In genomic region chr4:126850286-126850685, GRCh38 we compare ENCODE assay signal across 1 cellular context.
TF ChIP-seq lines count a peak whose summit lies in the region.

No MANE protein-coding gene starts in this region.

TF ChIP-seq in K562, 482 proteins besides CTCF, POLR2A, EP300 and RAD21 (continued from another document and continues in another):
- TF ChIP-seq MGA (IDR thresholded peaks at IDR 0.05) (peak; percentile 66), ZNF318 (IDR thresholded peaks at IDR 0.05; ENCODE audit: borderline replicate concordance in 1 of 2, low read depth in 1 of 2) (peak in 1 of 2 experiments; percentile 96; a peak in 2 of 4 replicates), POLR2AphosphoS5 (IDR thresholded peaks at IDR 0.05; ENCODE audit: control insufficient read depth, insufficient read depth, low read depth, low read length) (peak; percentile 69; the same call in 1 of the 2 replicates), RNF2 (IDR thresholded peaks at IDR 0.05) (peak; percentile 95), ZNF766 (CRISPR knock-in tag; conservative IDR thresholded peaks at IDR 0.05) (peak; percentile 85), ETV5 (CRISPR knock-in tag; IDR thresholded peaks at IDR 0.05; ENCODE audit: low read depth) (peak; percentile 91), ELF2 (CRISPR knock-in tag; IDR thresholded peaks at IDR 0.05) (peak; percentile 36; the same call in 1 of the 2 replicates), NFE2 (IDR thresholded peaks at IDR 0.05; ENCODE audit: low read depth) (peak; percentile 99), BRD9 (IDR thresholded peaks at IDR 0.05; ENCODE audit: low read depth, partially characterized antibody) (peak; percentile 88), L3MBTL2 (IDR thresholded peaks at IDR 0.05) (peak; percentile 76), ELF1 (tag; IDR thresholded peaks at IDR 0.05) (peak; percentile 84), POLR3G (IDR thresholded peaks at IDR 0.05; ENCODE audit: extremely low read depth, insufficient read length, insufficient replicate concordance) (no peak), ZNF197 (CRISPR knock-in tag; IDR thresholded peaks at IDR 0.05; ENCODE audit: low read depth) (no peak), MTA1 (IDR thresholded peaks at IDR 0.05; ENCODE audit: borderline replicate concordance) (peak; percentile 88), CCNT2 (IDR thresholded peaks at IDR 0.05; ENCODE audit: borderline replicate concordance, extremely low read depth, insufficient read length, low read depth, low read length) (peak; percentile 35), MTA2 (IDR thresholded peaks at IDR 0.05; ENCODE audit: low read depth) (peak; percentile 62), STAT5A (IDR thresholded peaks at IDR 0.05; ENCODE audit: borderline replicate concordance, low read length) (peak; percentile 73), TAL1 (IDR thresholded peaks at IDR 0.05) (peak; percentile 74), C11orf30 (IDR thresholded peaks at IDR 0.05; ENCODE audit: low read depth) (peak; percentile 92), MBD2 (IDR thresholded peaks at IDR 0.05; ENCODE audit: borderline replicate concordance, low read depth) (peak; percentile 79), MAFF (IDR thresholded peaks at IDR 0.05; ENCODE audit: low read length) (peak; percentile 85), EHMT2 (IDR thresholded peaks at IDR 0.05) (peak; percentile 93), JUND (IDR thresholded peaks at IDR 0.05; ENCODE audit: borderline replicate concordance, low read depth, low read length) (peak; percentile 100), JUND (tag; IDR thresholded peaks at IDR 0.05; ENCODE audit: borderline replicate concordance, low read depth, low read length) (peak; percentile 99), PML (IDR thresholded peaks at IDR 0.05; ENCODE audit: low read length) (peak; percentile 77), ZNF316 (IDR thresholded peaks at IDR 0.05) (peak; percentile 94), ZNF408 (CRISPR knock-in tag; IDR thresholded peaks at IDR 0.05; ENCODE audit: low read depth) (no peak)
- TF ChIP-seq, protein P1, sequence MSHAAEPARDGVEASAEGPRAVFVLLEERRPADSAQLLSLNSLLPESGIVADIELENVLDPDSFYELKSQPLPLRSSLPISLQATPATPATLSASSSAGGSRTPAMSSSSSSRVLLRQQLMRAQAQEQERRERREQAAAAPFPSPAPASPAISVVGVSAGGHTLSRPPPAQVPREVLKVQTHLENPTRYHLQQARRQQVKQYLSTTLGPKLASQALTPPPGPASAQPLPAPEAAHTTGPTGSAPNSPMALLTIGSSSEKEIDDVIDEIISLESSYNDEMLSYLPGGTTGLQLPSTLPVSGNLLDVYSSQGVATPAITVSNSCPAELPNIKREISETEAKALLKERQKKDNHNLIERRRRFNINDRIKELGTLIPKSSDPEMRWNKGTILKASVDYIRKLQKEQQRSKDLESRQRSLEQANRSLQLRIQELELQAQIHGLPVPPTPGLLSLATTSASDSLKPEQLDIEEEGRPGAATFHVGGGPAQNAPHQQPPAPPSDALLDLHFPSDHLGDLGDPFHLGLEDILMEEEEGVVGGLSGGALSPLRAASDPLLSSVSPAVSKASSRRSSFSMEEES (CRISPR knock-in tag; IDR thresholded peaks at IDR 0.05), result no peak
- TF ChIP-seq, protein P2, sequence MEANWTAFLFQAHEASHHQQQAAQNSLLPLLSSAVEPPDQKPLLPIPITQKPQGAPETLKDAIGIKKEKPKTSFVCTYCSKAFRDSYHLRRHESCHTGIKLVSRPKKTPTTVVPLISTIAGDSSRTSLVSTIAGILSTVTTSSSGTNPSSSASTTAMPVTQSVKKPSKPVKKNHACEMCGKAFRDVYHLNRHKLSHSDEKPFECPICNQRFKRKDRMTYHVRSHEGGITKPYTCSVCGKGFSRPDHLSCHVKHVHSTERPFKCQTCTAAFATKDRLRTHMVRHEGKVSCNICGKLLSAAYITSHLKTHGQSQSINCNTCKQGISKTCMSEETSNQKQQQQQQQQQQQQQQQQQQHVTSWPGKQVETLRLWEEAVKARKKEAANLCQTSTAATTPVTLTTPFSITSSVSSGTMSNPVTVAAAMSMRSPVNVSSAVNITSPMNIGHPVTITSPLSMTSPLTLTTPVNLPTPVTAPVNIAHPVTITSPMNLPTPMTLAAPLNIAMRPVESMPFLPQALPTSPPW (CRISPR knock-in tag; IDR thresholded peaks at IDR 0.05), result peak; percentile 30; the same call in 1 of the 2 replicates
- TF ChIP-seq, protein P3, sequence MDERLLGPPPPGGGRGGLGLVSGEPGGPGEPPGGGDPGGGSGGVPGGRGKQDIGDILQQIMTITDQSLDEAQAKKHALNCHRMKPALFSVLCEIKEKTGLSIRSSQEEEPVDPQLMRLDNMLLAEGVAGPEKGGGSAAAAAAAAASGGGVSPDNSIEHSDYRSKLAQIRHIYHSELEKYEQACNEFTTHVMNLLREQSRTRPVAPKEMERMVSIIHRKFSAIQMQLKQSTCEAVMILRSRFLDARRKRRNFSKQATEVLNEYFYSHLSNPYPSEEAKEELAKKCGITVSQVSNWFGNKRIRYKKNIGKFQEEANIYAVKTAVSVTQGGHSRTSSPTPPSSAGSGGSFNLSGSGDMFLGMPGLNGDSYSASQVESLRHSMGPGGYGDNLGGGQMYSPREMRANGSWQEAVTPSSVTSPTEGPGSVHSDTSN (CRISPR knock-in tag; IDR thresholded peaks at IDR 0.05; ENCODE audit: low read depth), result peak; percentile 82
- TF ChIP-seq, protein P3 (tag; conservative IDR thresholded peaks at IDR 0.05; ENCODE audit: low read depth), result peak; percentile 97
